Comparison of ENCODE assay signal across 28 cellular contexts in genomic region chr17:9938764-9939163, GRCh38. TPM values are rescaled to one million over a fixed set of nuclear protein-coding genes. Genes with fewer than 3 reads are reported as not detected.
"Had no signal": no experiment of that assay in that cellular context is flagged by ENCODE, and none has a peak within 500 bp of the region (broad histone marks: within the 10 kb centered on the region; RNA-seq: fewer than 3 reads in every experiment).

No MANE protein-coding gene starts in this region.

- H3K27me3 ChIP-seq: stomach, testis, thyroid gland, tibial artery, tibial nerve, transverse colon, upper lobe of left lung, upper lobe of right lung, uterus had no signal

- ATAC-seq: stimulated activated effector memory CD8-positive, alpha-beta T cell treated with anti-CD3 and anti-CD28 coated beads, Interleukin-12 subunit alpha, Interleukin-12 subunit beta, amount 100 ng/mL, for 72 hours; stimulated activated memory B cell treated with anti-CD40 and anti-IgM and Interleukin-4, amounts not matched to agents 10 μg/mL and 1 μg/mL and 100 μg/mL, for 72 hours; stimulated activated naive B cell treated with anti-CD40 and anti-IgM and Interleukin-4, amounts not matched to agents 10 μg/mL and 1 μg/mL and 100 μg/mL, for 72 hours; stimulated activated naive CD8-positive, alpha-beta T cell treated with anti-CD3 and anti-CD28 coated beads, Interleukin-15, amount 100 ng/mL, for 72 hours; stimulated activated naive CD8-positive, alpha-beta T cell treated with anti-CD3 and anti-CD28 coated beads, Interleukin-15, Interleukin-2, amounts not matched to agents 100 U/mL and 50 U/mL, for 24 hours; upper lobe of right lung had no signal

- FAIRE-seq: urothelium cell line had no signal

- H3K4me3 ChIP-seq: stomach, testis, thoracic aorta, thyroid gland, tibial artery, tibial nerve, transverse colon, upper lobe of left lung, upper lobe of right lung, uterus had no signal

- H3K27ac ChIP-seq: stomach, thyroid gland, tibial artery, transverse colon, upper lobe of left lung, upper lobe of right lung, uterus had no signal

- DNase-seq: stimulated activated CD4-positive, alpha-beta T cell treated with anti-CD3 and anti-CD28 coated beads, Interleukin-2, amount 100 ng/mL, for 24 hours; stimulated activated CD4-positive, alpha-beta T cell treated with anti-CD3 and anti-CD28 coated beads, Interleukin-2, amount 100 ng/mL, for 48 hours; stimulated activated CD4-positive, alpha-beta T cell treated with anti-CD3 and anti-CD28 coated beads, Interleukin-4, amount 100 ng/mL, for 1 hour; stimulated activated CD4-positive, alpha-beta T cell treated with anti-CD3 and anti-CD28 coated beads, Interleukin-4, amount 100 ng/mL, for 24 hours; stimulated activated CD4-positive, alpha-beta T cell treated with anti-CD3 and anti-CD28 coated beads, Interleukin-4, amount 100 ng/mL, for 4 hours; stimulated activated CD8-positive, alpha-beta memory T cell treated with anti-CD3 and anti-CD28 coated beads, Interleukin-4, amount 100 ng/mL, for 48 hours; stimulated activated naive B cell treated with anti-CD40 and anti-IgM and Interleukin-4, amounts not matched to agents 10 μg/mL and 1 μg/mL and 100 μg/mL, for 72 hours; stimulated activated naive CD4-positive, alpha-beta T cell; stimulated activated naive CD4-positive, alpha-beta T cell treated with Interleukin-2 at 50 U/mL for 16 hours; stimulated activated naive CD8-positive, alpha-beta T cell treated with anti-CD3 and anti-CD28 coated beads, Interleukin-15, amount 100 ng/mL, for 72 hours; stimulated activated naive CD8-positive, alpha-beta T cell treated with anti-CD3 and anti-CD28 coated beads, Interleukin-15, Interleukin-2, amounts not matched to agents 100 U/mL and 50 U/mL, for 24 hours; stomach; substantia nigra; testis; thyroid gland; tibial artery; transverse colon; trophoblast cell; upper lobe of left lung; upper lobe of right lung; uterus had no signal

- H3K4me1 ChIP-seq: thyroid gland, upper lobe of right lung, uterus had no signal

- H3K9me3 ChIP-seq: testis, thoracic aorta, thyroid gland, transverse colon, upper lobe of right lung had no signal

- H3K36me3 ChIP-seq: thoracic aorta, thyroid gland, uterus had no signal

RNA-seq across cellular contexts. Expression of gene RCVRN, which starts 33.7 kb away (rescaled TPM):
- total RNA-seq: temporal lobe, thyroid gland, tibial nerve, transverse colon, ureter had no signal
